Comparison of ENCODE assay signal across 17 cellular contexts in genomic region chr18:3184275-3184963, GRCh38.
"Had no signal": no experiment of that assay in that cellular context is flagged by ENCODE, and none has a peak within 500 bp of the region (broad histone marks: within the 10 kb centered on the region; RNA-seq: fewer than 3 reads in every experiment).

No MANE protein-coding gene starts in this region.

- ATAC-seq: activated naive CD4-positive, alpha-beta T cell treated with anti-CD3 and anti-CD28 coated beads, Interleukin-2, amount 50 U/mL, for 72 hours; activated T-cell treated with anti-CD3 and anti-CD28 coated beads, Interleukin-2, amount 50 U/mL, for 4 hours; mucosa of descending colon; naive thymus-derived CD8-positive, alpha-beta T cell; stimulated activated naive CD8-positive, alpha-beta T cell treated with anti-CD3 and anti-CD28 coated beads, Interleukin-15, amount 100 ng/mL, for 72 hours had no signal

- H3K27ac ChIP-seq: testis had no signal

- DNase-seq: activated CD4-positive, alpha-beta memory T cell treated with anti-CD3 and anti-CD28 coated beads for 36 hours; activated CD4-positive, CD25-positive, alpha-beta regulatory T cell treated with anti-CD3 and anti-CD28 coated beads, Interleukin-2, amount 50 U/mL, for 72 hours; activated effector memory CD4-positive, alpha-beta T cell treated with anti-CD3 and anti-CD28 coated beads, Interleukin-2, amount 50 U/mL, for 16 hours; activated T-cell treated with anti-CD3 and anti-CD28 coated beads, Interleukin-2, amount 50 U/mL, for 4 hours; amniotic stem cell; cerebellar nuclear complex; dermis blood vessel endothelial cell; endodermal cell; erythroblast; left cardiac atrium; mucosa of descending colon; naive thymus-derived CD8-positive, alpha-beta T cell; stimulated activated CD4-positive, alpha-beta T cell treated with anti-CD3 and anti-CD28 coated beads, Interleukin-4, amount 100 ng/mL, for 1 hour; stimulated activated naive CD8-positive, alpha-beta T cell treated with anti-CD3 and anti-CD28 coated beads, Interleukin-15, amount 100 ng/mL, for 72 hours; testis had no signal

- H3K4me1 ChIP-seq: testis had no signal

- H3K36me3 Mint-ChIP-seq: activated CD4-positive, alpha-beta memory T cell treated with anti-CD3 and anti-CD28 coated beads for 36 hours; activated naive CD4-positive, alpha-beta T cell treated with anti-CD3 and anti-CD28 coated beads, Interleukin-2, amount 50 U/mL, for 72 hours had no signal

- H3K27me3 Mint-ChIP-seq: activated CD4-positive, alpha-beta memory T cell treated with anti-CD3 and anti-CD28 coated beads for 36 hours; brain; naive thymus-derived CD8-positive, alpha-beta T cell; stimulated activated naive CD8-positive, alpha-beta T cell treated with anti-CD3 and anti-CD28 coated beads, Interleukin-15, amount 100 ng/mL, for 72 hours had no signal

- H3K9me3 Mint-ChIP-seq: activated CD4-positive, alpha-beta memory T cell treated with anti-CD3 and anti-CD28 coated beads for 36 hours; activated naive CD4-positive, alpha-beta T cell treated with anti-CD3 and anti-CD28 coated beads, Interleukin-2, amount 50 U/mL, for 72 hours; activated T-cell treated with anti-CD3 and anti-CD28 coated beads, Interleukin-2, amount 50 U/mL, for 4 hours; brain; endodermal cell; naive thymus-derived CD8-positive, alpha-beta T cell; stimulated activated naive CD8-positive, alpha-beta T cell treated with anti-CD3 and anti-CD28 coated beads, Interleukin-15, amount 100 ng/mL, for 72 hours had no signal

- H3K4me3 ChIP-seq: mucosa of descending colon, testis had no signal

- H3K27ac Mint-ChIP-seq: activated CD4-positive, alpha-beta memory T cell treated with anti-CD3 and anti-CD28 coated beads for 36 hours; activated naive CD4-positive, alpha-beta T cell treated with anti-CD3 and anti-CD28 coated beads, Interleukin-2, amount 50 U/mL, for 72 hours; brain; endodermal cell; stimulated activated naive CD8-positive, alpha-beta T cell treated with anti-CD3 and anti-CD28 coated beads, Interleukin-15, amount 100 ng/mL, for 72 hours had no signal

- H3K27me3 ChIP-seq: testis had no signal

- H3K4me3 Mint-ChIP-seq: activated CD4-positive, alpha-beta memory T cell treated with anti-CD3 and anti-CD28 coated beads for 36 hours; activated T-cell treated with anti-CD3 and anti-CD28 coated beads, Interleukin-2, amount 50 U/mL, for 4 hours; brain; endodermal cell; naive thymus-derived CD8-positive, alpha-beta T cell; stimulated activated naive CD8-positive, alpha-beta T cell treated with anti-CD3 and anti-CD28 coated beads, Interleukin-15, amount 100 ng/mL, for 72 hours had no signal

- H3K4me1 Mint-ChIP-seq: stimulated activated naive CD8-positive, alpha-beta T cell treated with anti-CD3 and anti-CD28 coated beads, Interleukin-15, amount 100 ng/mL, for 72 hours had no signal

- H3K9me3 ChIP-seq: mucosa of descending colon, testis had no signal
